ENCODE assay signal across 1 cellular context in genomic region chr9:87701491-87701890, GRCh38.
TF ChIP-seq lines count a peak whose summit lies in the region.

No MANE protein-coding gene starts in this region.

TF ChIP-seq in WTC11, 78 proteins besides CTCF, POLR2A, EP300 and RAD21 (continued from another document):
- TF ChIP-seq CREB1 (CRISPR knock-in tag; IDR thresholded peaks at IDR 0.05) (no peak), FOXJ3 (CRISPR knock-in tag; IDR thresholded peaks at IDR 0.05; ENCODE audit: borderline replicate concordance) (no peak), JAZF1 (CRISPR knock-in tag; IDR thresholded peaks at IDR 0.05) (no peak), E2F5 (CRISPR knock-in tag; IDR thresholded peaks at IDR 0.05) (no peak), AFF4 (CRISPR knock-in tag; IDR thresholded peaks at IDR 0.05; ENCODE audit: borderline replicate concordance) (no peak), ZNF317 (CRISPR knock-in tag; IDR thresholded peaks at IDR 0.05; ENCODE audit: borderline replicate concordance, low read depth) (no peak), ARID4B (CRISPR knock-in tag; IDR thresholded peaks at IDR 0.05; ENCODE audit: borderline replicate concordance) (no peak)
- TF ChIP-seq, protein P1, sequence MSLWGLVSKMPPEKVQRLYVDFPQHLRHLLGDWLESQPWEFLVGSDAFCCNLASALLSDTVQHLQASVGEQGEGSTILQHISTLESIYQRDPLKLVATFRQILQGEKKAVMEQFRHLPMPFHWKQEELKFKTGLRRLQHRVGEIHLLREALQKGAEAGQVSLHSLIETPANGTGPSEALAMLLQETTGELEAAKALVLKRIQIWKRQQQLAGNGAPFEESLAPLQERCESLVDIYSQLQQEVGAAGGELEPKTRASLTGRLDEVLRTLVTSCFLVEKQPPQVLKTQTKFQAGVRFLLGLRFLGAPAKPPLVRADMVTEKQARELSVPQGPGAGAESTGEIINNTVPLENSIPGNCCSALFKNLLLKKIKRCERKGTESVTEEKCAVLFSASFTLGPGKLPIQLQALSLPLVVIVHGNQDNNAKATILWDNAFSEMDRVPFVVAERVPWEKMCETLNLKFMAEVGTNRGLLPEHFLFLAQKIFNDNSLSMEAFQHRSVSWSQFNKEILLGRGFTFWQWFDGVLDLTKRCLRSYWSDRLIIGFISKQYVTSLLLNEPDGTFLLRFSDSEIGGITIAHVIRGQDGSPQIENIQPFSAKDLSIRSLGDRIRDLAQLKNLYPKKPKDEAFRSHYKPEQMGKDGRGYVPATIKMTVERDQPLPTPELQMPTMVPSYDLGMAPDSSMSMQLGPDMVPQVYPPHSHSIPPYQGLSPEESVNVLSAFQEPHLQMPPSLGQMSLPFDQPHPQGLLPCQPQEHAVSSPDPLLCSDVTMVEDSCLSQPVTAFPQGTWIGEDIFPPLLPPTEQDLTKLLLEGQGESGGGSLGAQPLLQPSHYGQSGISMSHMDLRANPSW (CRISPR knock-in tag; conservative IDR thresholded peaks at IDR 0.05; ENCODE audit: low read depth): no peak
- TF ChIP-seq, protein P2, sequence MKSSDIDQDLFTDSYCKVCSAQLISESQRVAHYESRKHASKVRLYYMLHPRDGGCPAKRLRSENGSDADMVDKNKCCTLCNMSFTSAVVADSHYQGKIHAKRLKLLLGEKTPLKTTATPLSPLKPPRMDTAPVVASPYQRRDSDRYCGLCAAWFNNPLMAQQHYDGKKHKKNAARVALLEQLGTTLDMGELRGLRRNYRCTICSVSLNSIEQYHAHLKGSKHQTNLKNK (CRISPR knock-in tag; IDR thresholded peaks at IDR 0.05): no peak
